28 cellular contexts compared by ENCODE assay signal in the genomic region with DNA sequence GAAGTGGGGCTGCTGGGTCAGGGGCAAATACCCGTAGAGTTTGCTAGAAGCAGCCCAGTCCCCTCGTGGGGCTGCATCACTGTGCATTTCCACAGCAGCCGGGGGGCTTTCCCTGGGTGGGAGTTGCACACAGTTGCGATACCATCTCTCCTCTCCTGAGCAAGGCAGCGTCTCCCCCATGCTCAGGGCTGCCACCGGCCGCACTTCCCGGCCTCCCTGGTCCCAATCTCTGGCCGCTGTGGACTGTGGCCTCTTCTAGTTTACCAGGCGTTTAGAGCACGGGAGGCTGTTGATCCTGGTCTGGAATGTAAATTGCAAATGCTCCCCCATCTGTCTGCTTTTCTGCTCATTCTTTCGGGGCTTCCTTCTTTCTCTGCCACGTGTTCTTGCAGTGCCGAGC. TPM values are rescaled to one million over a fixed set of nuclear protein-coding genes. Genes with fewer than 3 reads are reported as not detected.
A peak's percentile ranks its signal among the peaks of the same experiment; 100 is the strongest.
DNase-seq lines count a peak whose midpoint lies in the region; ATAC-seq and TF ChIP-seq lines count a peak whose summit lies in the region.
"Had no signal": no experiment of that assay in that cellular context is flagged by ENCODE, and none has a peak within 500 bp of the region (broad histone marks: within the 10 kb centered on the region; RNA-seq: fewer than 3 reads in every experiment).

No MANE protein-coding gene starts in this region.

- H3K9me3 ChIP-seq in IMR-90 (ENCODE audit: control insufficient read depth, insufficient read depth, low read length), result peaks cover 2% of the 10 kb centered on the region
- peaks cover 3% of the 10 kb centered on the region for H3K9me3 ChIP-seq in trophoblast cell (ENCODE audit: insufficient read depth, low read depth, low read length)

- H3K9ac ChIP-seq in IMR-90 (ENCODE audit: low read depth, low read length), result no peak overlapping the region
- H3K9ac ChIP-seq in trophoblast cell (ENCODE audit: low read length), result peak overlapping the region; percentile 49
- H3K9ac ChIP-seq: BLaER1 had no signal

- H2BK5ac ChIP-seq in IMR-90 (ENCODE audit: low read depth, low read length, poor library complexity, severe bottlenecking) (no peak overlapping the region), trophoblast cell (ENCODE audit: low read depth, low read length, poor library complexity) (no peak overlapping the region)

- H2AK5ac ChIP-seq in IMR-90 (ENCODE audit: low read depth, low read length), result no peak overlapping the region
- no peak overlapping the region for H2AK5ac ChIP-seq in trophoblast cell (ENCODE audit: low read length)

- H2BK12ac ChIP-seq in trophoblast cell (ENCODE audit: low read length), result peak overlapping the region; percentile 1

- no peaks in the 10 kb centered on the region for H3K9me1 ChIP-seq in IMR-90 (ENCODE audit: insufficient read depth, low read length)

- H3K23ac ChIP-seq in IMR-90 (ENCODE audit: low read depth, low read length) (no peak overlapping the region), trophoblast cell (ENCODE audit: low read length) (no peak overlapping the region)

- H3K14ac ChIP-seq in IMR-90 (replicated peaks; ENCODE audit: low read depth, low read length) (no peak overlapping the region), trophoblast cell (ENCODE audit: low read length) (peak overlapping the region; percentile 46)

- H4K5ac ChIP-seq in IMR-90 (ENCODE audit: low read depth, low read length), result no peak overlapping the region

- H3K4me2 ChIP-seq in IMR-90 (ENCODE audit: low read depth, low read length), result no peak overlapping the region
- H3K4me2 ChIP-seq in trophoblast cell (ENCODE audit: low read length), result no peak overlapping the region
- H3K4me2 ChIP-seq: BLaER1 had no signal

- no peak overlapping the region for H2AK9ac ChIP-seq in IMR-90 (replicated peaks; ENCODE audit: low read depth, low read length, poor library complexity)

- peak; percentile 46 for DNase-seq in G401 (ENCODE audit: low spot score)
- DNase-seq in IMR-90, result no peak
- no peak for DNase-seq in endothelial cell (ENCODE audit: low spot score)
- no peak for DNase-seq in trophoblast cell
- DNase-seq in erythroblast (lab: John Stamatoyannopoulos, UW), result no peak
- DNase-seq in stimulated activated CD4-positive, alpha-beta T cell treated with anti-CD3 and anti-CD28 coated beads, Interleukin-2, amount 100 ng/mL, for 24 hours, result no peak
- DNase-seq in activated CD4-positive, alpha-beta T cell treated with anti-CD3 and anti-CD28 coated beads for 4 hours, result no peak
- no peak for DNase-seq in brain microvascular endothelial cell
- DNase-seq: CD4-positive, CD25-positive, alpha-beta regulatory T cell; DMS53; KBM-7; MG63; NCI-H1105 treated with DMSO at 0.1 percent for 48 hours; NCI-H146; NCI-H1930; NCI-H2107; NCI-H446 treated with DMSO at 0.1 percent for 48 hours; NCI-H526; SHP77 had no signal

- H3K4me3 ChIP-seq in IMR-90 (ENCODE audit: insufficient read depth, low read depth, low read length) (no peak overlapping the region), trophoblast cell (ENCODE audit: low read depth, low read length) (no peak overlapping the region), brain microvascular endothelial cell (ENCODE audit: low read depth, low read length) (no peak overlapping the region)
- H3K4me3 ChIP-seq: BLaER1, MG63 had no signal

- no peak overlapping the region for H3K56ac ChIP-seq in IMR-90 (ENCODE audit: extremely low read depth, insufficient read depth, low read length)

- H3K27ac ChIP-seq in IMR-90 (ENCODE audit: insufficient read depth, low read length) (no peak overlapping the region), trophoblast cell (ENCODE audit: low read depth, low read length) (peak overlapping the region; percentile 15), brain microvascular endothelial cell (no peak overlapping the region)
- H3K27ac ChIP-seq: BLaER1, HL-60, RWPE1 had no signal

- peaks cover 8% of the 10 kb centered on the region for H3K27me3 Mint-ChIP-seq in endothelial cell (ENCODE audit: unreplicated experiment)
- H3K27me3 Mint-ChIP-seq: CD4-positive, CD25-positive, alpha-beta regulatory T cell had no signal

- H4K20me1 ChIP-seq in IMR-90 (ENCODE audit: insufficient read depth, low read length), result peaks cover 9% of the 10 kb centered on the region

- POLR2A ChIA-PET in IMR-90 (lab: Charles Lee; ENCODE audit: unreplicated experiment), result no interaction called here

- peaks cover 4% of the 10 kb centered on the region for H3K79me2 ChIP-seq in trophoblast cell (ENCODE audit: control insufficient read depth, insufficient read depth, low read length, poor library complexity)

- H3K4ac ChIP-seq in IMR-90 (ENCODE audit: low read depth, low read length) (no peak overlapping the region), trophoblast cell (ENCODE audit: low read depth, low read length) (no peak overlapping the region)

- in situ Hi-C loops in G401 (cut with HindIII; ENCODE audit: low sequenced_read_pairs), result no loop called here
- in situ Hi-C loops in IMR-90 (cut with MboI; ENCODE audit: low sequenced_read_pairs), result no loop called here
- in situ Hi-C loops in brain microvascular endothelial cell (cut with HindIII; ENCODE audit: low pct_ligation_motif_present, low sequenced_read_pairs), result no loop called here

- TF ChIP-seq CTCF in IMR-90 (conservative IDR thresholded peaks at IDR 0.05; ENCODE audit: low read depth, low read length) (no peak), endothelial cell (IDR thresholded peaks at IDR 0.05; ENCODE audit: unreplicated experiment) (no peak), brain microvascular endothelial cell (IDR thresholded peaks at IDR 0.05; ENCODE audit: low read depth, low read length, missing control alignments) (no peak)

- ATAC-seq in IMR-90 (ENCODE audit: low read depth), result no peak
- ATAC-seq: HCT116, Panc1 had no signal

- dilution Hi-C loops in IMR-90 (cut with HindIII; ENCODE audit: low sequenced_read_pairs, unreplicated experiment), result no loop called here

- H2AFZ ChIP-seq in IMR-90 (replicated peaks; ENCODE audit: low read length, poor library complexity) (peak overlapping the region; percentile 29), trophoblast cell (ENCODE audit: insufficient read depth, low read length, poor library complexity) (no peak overlapping the region)

- H3K18ac ChIP-seq in IMR-90 (ENCODE audit: low read depth, low read length) (no peak overlapping the region), trophoblast cell (ENCODE audit: low read length) (peak overlapping the region; percentile 23)

- no peak overlapping the region for H2BK120ac ChIP-seq in IMR-90 (ENCODE audit: low read depth, low read length)
- no peak overlapping the region for H2BK120ac ChIP-seq in trophoblast cell (ENCODE audit: insufficient read depth, low read length, poor library complexity)

- peaks cover 4% of the 10 kb centered on the region for H3K4me1 Mint-ChIP-seq in endothelial cell (ENCODE audit: unreplicated experiment)

- BruUV-seq in IMR-90 (replicated peaks; lab: Mats Ljungman, UMichigan), result no TSS peak

- H3K79me1 ChIP-seq in IMR-90 (ENCODE audit: low read depth in 1 of 2, low read length in 2 of 2) (peaks cover 17 to 20% of the 10 kb centered on the region in 2 experiments), trophoblast cell (ENCODE audit: low read length) (peaks cover 11% of the 10 kb centered on the region)

- H4K12ac ChIP-seq in trophoblast cell (ENCODE audit: low read depth, low read length), result peak overlapping the region; percentile 49

- peaks cover 49% of the 10 kb centered on the region for H3K36me3 Mint-ChIP-seq in endothelial cell (ENCODE audit: low read depth, unreplicated experiment)

- H4K91ac ChIP-seq in IMR-90 (ENCODE audit: insufficient read depth, low read depth, low read length) (no peak overlapping the region), trophoblast cell (ENCODE audit: low read depth, low read length) (peak overlapping the region; percentile 21)

- peaks cover 48% of the 10 kb centered on the region for H3K36me3 ChIP-seq in IMR-90 (ENCODE audit: control insufficient read depth, insufficient read depth, low read length)
- H3K36me3 ChIP-seq in trophoblast cell (ENCODE audit: control insufficient read depth in 1 of 2, insufficient read depth in 2 of 2, low read length in 2 of 2), result peaks cover 50 to 53% of the 10 kb centered on the region in 2 experiments
- H3K36me3 ChIP-seq in brain microvascular endothelial cell (replicated peaks), result peaks cover 25% of the 10 kb centered on the region

- 82% methylated on average over 7 of the region's 14 CpGs; no CpG with 5 or more reads in 1 of the 2 experiments for WGBS in IMR-90 (ENCODE audit: extremely low coverage in 2 of 2, insufficient read length in 1 of 2), 2 experiments
- no CpG with 5 or more reads among the region's 14 CpGs for WGBS in trophoblast cell (ENCODE audit: extremely low coverage, insufficient coverage, insufficient read length)

- no peak overlapping the region for H2BK20ac ChIP-seq in IMR-90 (ENCODE audit: low read depth, low read length)

- H4K8ac ChIP-seq in IMR-90 (ENCODE audit: low read depth in 2 of 2, low read length in 2 of 2) (no peak overlapping the region), trophoblast cell (ENCODE audit: low read depth, low read length) (peak overlapping the region; percentile 48)

- intact Hi-C loops in IMR-90 (cut with micrococcal nuclease), result no loop called here

- CTCF ChIA-PET in IMR-90 (lab: Yijun Ruan, JAX), result no interaction called here

- no peak overlapping the region for H2BK15ac ChIP-seq in IMR-90 (ENCODE audit: low read depth, low read length)

- H3K9me3 Mint-ChIP-seq in endothelial cell (ENCODE audit: unreplicated experiment), result no peaks in the 10 kb centered on the region
- H3K9me3 Mint-ChIP-seq: CD4-positive, CD25-positive, alpha-beta regulatory T cell had no signal

- H3K27ac Mint-ChIP-seq in endothelial cell (ENCODE audit: unreplicated experiment), result peak overlapping the region; percentile 72
- H3K27ac Mint-ChIP-seq: CD4-positive, CD25-positive, alpha-beta regulatory T cell had no signal

- H3K4me3 Mint-ChIP-seq in endothelial cell (ENCODE audit: unreplicated experiment), result no peak overlapping the region
- H3K4me3 Mint-ChIP-seq: CD4-positive, CD25-positive, alpha-beta regulatory T cell had no signal

- no peaks in the 10 kb centered on the region for H3K27me3 ChIP-seq in IMR-90 (ENCODE audit: control insufficient read depth, insufficient read depth, low read length)
- no peaks in the 10 kb centered on the region for H3K27me3 ChIP-seq in trophoblast cell (ENCODE audit: insufficient read depth, low read length)
- H3K27me3 ChIP-seq in brain microvascular endothelial cell (replicated peaks), result no peaks in the 10 kb centered on the region
- H3K27me3 ChIP-seq: BLaER1, MG63 had no signal

- H3K4me1 ChIP-seq in IMR-90 (ENCODE audit: control insufficient read depth, insufficient read depth, low read length) (no peaks in the 10 kb centered on the region), trophoblast cell (ENCODE audit: control insufficient read depth in 1 of 2, insufficient read depth in 2 of 2, low read length in 2 of 2) (peaks cover 17 to 21% of the 10 kb centered on the region in 2 experiments)

- no peak for TF ChIP-seq RAD21 in IMR-90 (IDR thresholded peaks at IDR 0.05; ENCODE audit: low read length)

- no peak for TF ChIP-seq POLR2A in IMR-90 (IDR thresholded peaks at IDR 0.05; ENCODE audit: low read depth, low read length)
- TF ChIP-seq POLR2A in erythroblast (IDR thresholded peaks at IDR 0.05; ENCODE audit: low read length), result no peak

RNA-seq across cellular contexts. Expression of gene OSBPL2, which starts 31.1 kb away (rescaled TPM):
- total RNA-seq in G401 (2014; rRNA removed; shearing (Covaris generic)), result 18.0 and 19.6 TPM in 2 replicates
- total RNA-seq in IMR-90 (2012; rRNA removed) (27.6 and 28.6 TPM in 2 replicates), endothelial cell (ENCODE audit: unreplicated experiment) (39.5 TPM)
- 17.7 and 19.3 TPM in 2 replicates for polyA plus RNA-seq in IMR-90 (2012; rRNA removed)
- polyA plus RNA-seq in IMR-90 (2012; cell fraction: cytosol; rRNA removed), result 13.1 and 15.2 TPM in 2 replicates
- polyA plus RNA-seq in IMR-90 (2012; cell fraction: nucleus; rRNA removed; ENCODE audit: low replicate concordance), result 36.2 and 68.6 TPM in 2 replicates
- 57.6 and 60.3 TPM in 2 replicates for polyA plus RNA-seq in trophoblast cell (2013)

RNA-seq across cellular contexts. Expression of gene ADRM1, which starts 33.4 kb away (rescaled TPM):
- total RNA-seq in G401 (2014; rRNA removed; shearing (Covaris generic)), result 209 and 255 TPM in 2 replicates
- 96.9 and 103 TPM in 2 replicates for total RNA-seq in IMR-90 (2012; rRNA removed)
- 149 and 188 TPM in 2 replicates for polyA plus RNA-seq in IMR-90 (2012; rRNA removed)
- polyA plus RNA-seq in IMR-90 (2012; cell fraction: cytosol; rRNA removed), result 188 and 201 TPM in 2 replicates
- polyA plus RNA-seq in IMR-90 (2012; cell fraction: nucleus; rRNA removed; ENCODE audit: low replicate concordance), result 76.7 and 165 TPM in 2 replicates
- 132 TPM for total RNA-seq in endothelial cell (ENCODE audit: unreplicated experiment)
- polyA plus RNA-seq in trophoblast cell (2013), result 164 and 175 TPM in 2 replicates

RNA-seq across cellular contexts. Expression of gene HRH3, which starts 49.3 kb away (rescaled TPM):
- not detected in 2 replicates for total RNA-seq in G401 (2014; rRNA removed; shearing (Covaris generic))
- total RNA-seq in IMR-90 (2012; rRNA removed) (not detected in 2 replicates), endothelial cell (ENCODE audit: unreplicated experiment) (not detected)
- not detected in 2 replicates for polyA plus RNA-seq in IMR-90 (2012; rRNA removed)
- not detected in 2 replicates for polyA plus RNA-seq in IMR-90 (2012; cell fraction: cytosol; rRNA removed)
- polyA plus RNA-seq in IMR-90 (2012; cell fraction: nucleus; rRNA removed; ENCODE audit: low replicate concordance), result not detected in 2 replicates
- 0.15 and 0.18 TPM in 2 replicates for polyA plus RNA-seq in trophoblast cell (2013)
- total RNA-seq: CD4-positive, CD25-positive, alpha-beta regulatory T cell; Daoy; H4; OCI-LY7 had no signal
- polyA plus RNA-seq: AG04450; CD4-positive, CD25-positive, alpha-beta regulatory T cell had no signal
